10 cellular contexts compared by ENCODE assay signal in genomic region chr2:96241227-96241626, GRCh38. TPM values are rescaled to one million over a fixed set of nuclear protein-coding genes. Genes with fewer than 3 reads are reported as not detected.
DNase-seq lines count a peak whose midpoint lies in the region; ATAC-seq and TF ChIP-seq lines count a peak whose summit lies in the region.
"Had no signal": no experiment of that assay in that cellular context is flagged by ENCODE, and none has a peak within 500 bp of the region (broad histone marks: within the 10 kb centered on the region; RNA-seq: fewer than 3 reads in every experiment).

No MANE protein-coding gene starts in this region.

- H3K27me3 Mint-ChIP-seq in T-helper 1 cell treated with Interleukin-12 subunit alpha and Interleukin-12 subunit beta and Interleukin-4 antibody, amounts not matched to agents 30 μg/mL and 1 μg/mL, for 36 hours (ENCODE audit: low read depth) = no peaks in the 10 kb centered on the region
- H3K27me3 Mint-ChIP-seq in chondrocyte (ENCODE audit: low read depth) = no peaks in the 10 kb centered on the region

- H3K36me3 Mint-ChIP-seq in T-helper 1 cell treated with Interleukin-12 subunit alpha and Interleukin-12 subunit beta and Interleukin-4 antibody, amounts not matched to agents 30 μg/mL and 1 μg/mL, for 36 hours (ENCODE audit: low read depth) = peaks cover 14% of the 10 kb centered on the region
- no peaks in the 10 kb centered on the region for H3K36me3 Mint-ChIP-seq in chondrocyte (ENCODE audit: low read depth)

- ATAC-seq in gastrocnemius medialis = no peak
- no peak for ATAC-seq in HG02610 (IDR thresholded peaks at IDR 0.05; ENCODE audit: unreplicated experiment)

- DNase-seq in T-helper 1 cell (no peak), NOMO-1 treated with DMSO at 0.1 percent for 48 hours (lab: John Stamatoyannopoulos, UW; ENCODE audit: unreplicated experiment) (peak; percentile 34), chondrocyte (ENCODE audit: low spot score) (peak; percentile 22), gastrocnemius medialis (no peak), NCI-H146 treated with DMSO at 0.1 percent for 48 hours (lab: John Stamatoyannopoulos, UW; ENCODE audit: unreplicated experiment) (no peak), suprapubic skin (ENCODE audit: low spot score in 2 of 2) (no peak)
- DNase-seq: trophoblast cell had no signal

- H3K27ac ChIP-seq in gastrocnemius medialis = peak overlapping the region; percentile 72 to 86 (median 78)
- no peak overlapping the region for H3K27ac ChIP-seq in suprapubic skin

- no peak for TF ChIP-seq POLR2A in gastrocnemius medialis (IDR thresholded peaks at IDR 0.05)
- no peak for TF ChIP-seq POLR2A in suprapubic skin (IDR thresholded peaks at IDR 0.05)

- no peaks in the 10 kb centered on the region for H3K27me3 ChIP-seq in gastrocnemius medialis
- H3K27me3 ChIP-seq in suprapubic skin = no peaks in the 10 kb centered on the region
- H3K27me3 ChIP-seq: SJSA1 had no signal

- no peak overlapping the region for H3K4me3 ChIP-seq in gastrocnemius medialis
- no peak overlapping the region for H3K4me3 ChIP-seq in suprapubic skin
- H3K4me3 ChIP-seq: SJSA1 had no signal

- peaks cover 9% of the 10 kb centered on the region for H3K9me3 Mint-ChIP-seq in T-helper 1 cell treated with Interleukin-12 subunit alpha and Interleukin-12 subunit beta and Interleukin-4 antibody, amounts not matched to agents 30 μg/mL and 1 μg/mL, for 36 hours
- H3K9me3 Mint-ChIP-seq in chondrocyte (ENCODE audit: low read depth) = no peaks in the 10 kb centered on the region

- H3K36me3 ChIP-seq in gastrocnemius medialis (no peaks in the 10 kb centered on the region), suprapubic skin (no peaks in the 10 kb centered on the region)
- H3K36me3 ChIP-seq: SJSA1 had no signal

- peak overlapping the region; percentile 94 for H3K27ac Mint-ChIP-seq in T-helper 1 cell treated with Interleukin-12 subunit alpha and Interleukin-12 subunit beta and Interleukin-4 antibody, amounts not matched to agents 30 μg/mL and 1 μg/mL, for 36 hours
- H3K27ac Mint-ChIP-seq in chondrocyte (ENCODE audit: unreplicated experiment) = no peak overlapping the region

- no peak for TF ChIP-seq CTCF in chondrocyte (IDR thresholded peaks at IDR 0.05)
- TF ChIP-seq CTCF in gastrocnemius medialis (IDR thresholded peaks at IDR 0.05 in 4 of 5, conservative IDR thresholded peaks at IDR 0.05 in 1 of 5) = no peak
- no peak for TF ChIP-seq CTCF in suprapubic skin (IDR thresholded peaks at IDR 0.05)

- WGBS in suprapubic skin = 59% methylated on average over 2 of the region's 2 CpGs

- H3K4me1 Mint-ChIP-seq in T-helper 1 cell treated with Interleukin-12 subunit alpha and Interleukin-12 subunit beta and Interleukin-4 antibody, amounts not matched to agents 30 μg/mL and 1 μg/mL, for 36 hours (ENCODE audit: low read depth) = peaks cover 39% of the 10 kb centered on the region
- H3K4me1 Mint-ChIP-seq in chondrocyte (ENCODE audit: low read depth) = peaks cover 14% of the 10 kb centered on the region

- TF ChIP-seq EP300 in suprapubic skin (IDR thresholded peaks at IDR 0.05) = no peak

- H3K9me3 ChIP-seq in gastrocnemius medialis (no peaks in the 10 kb centered on the region), suprapubic skin (no peaks in the 10 kb centered on the region)
- H3K9me3 ChIP-seq: SJSA1 had no signal

- peaks cover 61 to 69% of the 10 kb centered on the region in 2 donors for H3K4me1 ChIP-seq in gastrocnemius medialis
- peaks cover 23% of the 10 kb centered on the region for H3K4me1 ChIP-seq in suprapubic skin

- intact Hi-C loops in gastrocnemius medialis (cut with DNase I; ENCODE audit: low total_unique reads) = loop anchor here (2.0 kb wide), 2 partner anchors 22 to 34 kb away; no protein-coding TSS in a partner anchor

- in situ Hi-C loops in gastrocnemius medialis (cut with MboI; ENCODE audit: low sequenced_read_pairs in 4 of 4) = no loop called here

- H3K4me3 Mint-ChIP-seq in T-helper 1 cell treated with Interleukin-12 subunit alpha and Interleukin-12 subunit beta and Interleukin-4 antibody, amounts not matched to agents 30 μg/mL and 1 μg/mL, for 36 hours = peak overlapping the region; percentile 61
- H3K4me3 Mint-ChIP-seq in chondrocyte (ENCODE audit: unreplicated experiment) = no peak overlapping the region

RNA-seq across cellular contexts. Expression of gene TMEM127, which starts 24.6 kb away (rescaled TPM):
- total RNA-seq in chondrocyte (43.9 to 54.4 TPM (median 52.5 TPM) in 3 replicates), gastrocnemius medialis (10 to 100 TPM; 27.1 to 38.8 (median 30.9) TPM), suprapubic skin (10 to 100 TPM; 39.3 to 66.5 (median 53.9) TPM)

RNA-seq across cellular contexts. Expression of gene CIAO1, which starts 24.8 kb away (rescaled TPM):
- total RNA-seq in chondrocyte (37.5 to 46.9 TPM (median 39.7 TPM) in 3 replicates), gastrocnemius medialis (100 to 1,000 TPM in 1 of 4 donors, 10 to 100 TPM in 3; 73.5 to 102 (median 95.6) TPM), suprapubic skin (100 to 1,000 TPM; 107 to 143 (median 110) TPM)

RNA-seq across cellular contexts. Expression of gene STARD7, which starts 32.6 kb away (rescaled TPM):
- total RNA-seq in chondrocyte = 61.0 to 81.8 TPM (median 66.1 TPM) in 3 replicates
- total RNA-seq in gastrocnemius medialis = 100 to 1,000 TPM; 237 to 512 (median 313) TPM
- 10 to 100 TPM; 69.4 to 92.4 (median 76.8) TPM for total RNA-seq in suprapubic skin

Comparison
In these comparisons a context has a peak if more than half of its experiments do, and no peak if none do; other contexts are left out.
1. DNase-seq: peak in NOMO-1 treated with DMSO at 0.1 percent for 48 hours (single experiment) and chondrocyte (single experiment); none in T-helper 1 cell (0 of 5), gastrocnemius medialis (0 of 2), NCI-H146 treated with DMSO at 0.1 percent for 48 hours (single experiment) and suprapubic skin (0 of 2).